Comparison of ENCODE assay signal across 22 cellular contexts in the genomic region with DNA sequence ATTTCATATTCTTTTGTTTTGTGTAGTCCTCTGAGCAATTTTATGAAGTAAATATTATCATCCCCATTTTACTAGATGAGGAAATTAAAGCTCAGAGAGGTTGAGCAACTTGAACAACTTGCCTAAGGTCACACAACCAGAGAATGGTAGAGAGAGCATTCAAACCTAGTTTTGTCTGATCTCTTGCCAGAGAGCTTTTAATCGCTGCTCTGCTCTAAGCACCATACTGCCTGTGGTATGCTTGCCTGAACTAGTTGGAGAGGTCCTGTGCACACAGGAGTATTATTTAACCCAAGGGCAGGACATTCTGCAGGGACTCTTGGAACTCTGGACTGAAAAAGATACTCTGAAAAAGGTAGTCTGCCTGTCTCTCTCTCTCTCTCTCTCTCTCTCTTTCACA.
"Had no signal": no experiment of that assay in that cellular context is flagged by ENCODE, and none has a peak within 500 bp of the region (broad histone marks: within the 10 kb centered on the region; RNA-seq: fewer than 3 reads in every experiment).

No MANE protein-coding gene starts in this region.

- H3K9me3 Mint-ChIP-seq: activated naive CD4-positive, alpha-beta T cell treated with anti-CD3 and anti-CD28 coated beads, Interleukin-2, amount 50 U/mL, for 72 hours; neural crest cell; stimulated activated naive CD8-positive, alpha-beta T cell treated with anti-CD3 and anti-CD28 coated beads, Interleukin-15, amount 100 ng/mL, for 72 hours had no signal

- H3K4me3 ChIP-seq: adrenal gland, ascending aorta, coronary artery, hepatocyte, mucosa of descending colon, right lobe of liver, skin epidermis, tibial artery had no signal

- ATAC-seq: activated naive CD4-positive, alpha-beta T cell treated with anti-CD3 and anti-CD28 coated beads, Interleukin-2, amount 50 U/mL, for 72 hours; mucosa of descending colon; right lobe of liver; stimulated activated naive CD8-positive, alpha-beta T cell treated with anti-CD3 and anti-CD28 coated beads, Interleukin-15, amount 100 ng/mL, for 72 hours had no signal

- H3K4me1 Mint-ChIP-seq: stimulated activated naive CD8-positive, alpha-beta T cell treated with anti-CD3 and anti-CD28 coated beads, Interleukin-15, amount 100 ng/mL, for 72 hours had no signal

- H3K9me3 ChIP-seq: adrenal gland, ascending aorta, mucosa of descending colon, right lobe of liver, tibial artery had no signal

- H3K27ac ChIP-seq: adrenal gland, ascending aorta, coronary artery, hepatocyte, right lobe of liver, skin epidermis, tibial artery, WERI-Rb-1 had no signal

- H3K4me3 Mint-ChIP-seq: neural crest cell; stimulated activated naive CD8-positive, alpha-beta T cell treated with anti-CD3 and anti-CD28 coated beads, Interleukin-15, amount 100 ng/mL, for 72 hours had no signal

- H3K27ac Mint-ChIP-seq: activated naive CD4-positive, alpha-beta T cell treated with anti-CD3 and anti-CD28 coated beads, Interleukin-2, amount 50 U/mL, for 72 hours; stimulated activated naive CD8-positive, alpha-beta T cell treated with anti-CD3 and anti-CD28 coated beads, Interleukin-15, amount 100 ng/mL, for 72 hours had no signal

- H3K27me3 Mint-ChIP-seq: stimulated activated naive CD8-positive, alpha-beta T cell treated with anti-CD3 and anti-CD28 coated beads, Interleukin-15, amount 100 ng/mL, for 72 hours had no signal

- H3K36me3 ChIP-seq: adrenal gland, ascending aorta, brain microvascular endothelial cell, right lobe of liver, tibial artery, WERI-Rb-1 had no signal

- H3K4me1 ChIP-seq: right lobe of liver had no signal

- DNase-seq: activated CD4-positive, alpha-beta T cell treated with anti-CD3 and anti-CD28 coated beads, Interleukin-2, amount 50 U/mL, for 1 hour; activated CD4-positive, CD25-positive, alpha-beta regulatory T cell treated with anti-CD3 and anti-CD28 coated beads, Interleukin-2, amount 50 U/mL, for 72 hours; activated gamma-delta T cell treated with Interleukin-2 at 50 U/mL for 16 hours; activated T-cell treated with anti-CD3 and anti-CD28 coated beads, Interleukin-2, amount 50 U/mL, for 1 hour; adrenal gland; brain microvascular endothelial cell; glutamatergic neuron; mesendoderm; mucosa of descending colon; occipital lobe; right lobe of liver; stimulated activated CD4-positive, alpha-beta T cell treated with anti-CD3 and anti-CD28 coated beads, Interleukin-1b, Interleukin-23, amount 100 ng/mL, for 48 hours; stimulated activated naive CD8-positive, alpha-beta T cell treated with anti-CD3 and anti-CD28 coated beads, Interleukin-15, amount 100 ng/mL, for 72 hours; T-helper 1 cell; tibial artery; WERI-Rb-1 had no signal

- H3K27me3 ChIP-seq: adrenal gland, ascending aorta, brain microvascular endothelial cell, hepatocyte, right lobe of liver, tibial artery had no signal

- H3K36me3 Mint-ChIP-seq: activated naive CD4-positive, alpha-beta T cell treated with anti-CD3 and anti-CD28 coated beads, Interleukin-2, amount 50 U/mL, for 72 hours had no signal
